Comparison of ENCODE assay signal across 20 cellular contexts in the genomic region with DNA sequence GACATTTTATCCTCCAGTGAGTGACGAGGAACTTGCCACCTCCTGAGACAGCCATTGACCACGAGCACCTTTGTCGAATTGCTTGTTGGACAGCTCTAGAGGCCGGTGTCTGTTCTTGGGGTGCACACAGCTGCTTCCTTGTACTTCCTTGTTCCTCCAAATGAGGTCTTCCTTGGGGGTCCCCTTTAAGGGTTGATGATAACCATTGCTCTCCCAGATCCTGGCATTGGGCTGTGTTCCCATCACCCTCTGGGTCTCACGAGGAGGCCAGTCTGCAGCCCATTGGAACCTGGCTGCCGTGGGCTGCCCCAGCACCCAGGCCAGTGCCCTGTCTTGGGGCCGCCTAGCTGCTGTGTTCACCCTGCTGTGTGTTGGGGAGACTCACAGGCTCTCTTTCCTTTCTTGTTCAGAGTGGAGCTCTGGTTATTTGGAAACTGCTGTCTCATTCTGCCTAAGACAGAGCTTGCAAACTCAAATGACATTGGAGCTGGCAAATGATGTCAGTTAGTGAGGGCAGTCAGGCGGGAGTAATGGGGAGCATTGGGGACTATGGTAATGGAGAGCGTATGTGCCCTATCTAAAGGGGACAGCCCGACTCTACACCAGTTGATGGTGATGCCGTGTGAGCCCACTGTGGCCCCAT. TPM values are rescaled to one million over a fixed set of nuclear protein-coding genes. Genes with fewer than 3 reads are reported as not detected.
DNase-seq lines count a peak whose midpoint lies in the region; ATAC-seq and TF ChIP-seq lines count a peak whose summit lies in the region.
"Had no signal": no experiment of that assay in that cellular context is flagged by ENCODE, and none has a peak within 500 bp of the region (broad histone marks: within the 10 kb centered on the region; RNA-seq: fewer than 3 reads in every experiment).

No MANE protein-coding gene starts in this region.

- intact Hi-C loops in dorsolateral prefrontal cortex (cut with DNase I) = no loop called here

- H3K36me3 Mint-ChIP-seq in T-cell = peaks cover 54% of the 10 kb centered on the region
- peaks cover 93% of the 10 kb centered on the region for H3K36me3 Mint-ChIP-seq in stimulated activated effector memory CD8-positive, alpha-beta T cell treated with anti-CD3 and anti-CD28 coated beads, Interleukin-12 subunit alpha, Interleukin-12 subunit beta, amount 100 ng/mL, for 72 hours

- H3K4me3 Mint-ChIP-seq in T-cell = no peak overlapping the region
- no peak overlapping the region for H3K4me3 Mint-ChIP-seq in stimulated activated effector memory CD8-positive, alpha-beta T cell treated with anti-CD3 and anti-CD28 coated beads, Interleukin-12 subunit alpha, Interleukin-12 subunit beta, amount 100 ng/mL, for 72 hours

- no peaks in the 10 kb centered on the region for H3K27me3 ChIP-seq in dorsolateral prefrontal cortex
- H3K27me3 ChIP-seq: right atrium auricular region, tibial nerve had no signal

- no peak for TF ChIP-seq CTCF in dorsolateral prefrontal cortex (IDR thresholded peaks at IDR 0.05 in 54 of 56, conservative IDR thresholded peaks at IDR 0.05 in 2 of 56; ENCODE audit: low read depth in 1 of 56, partially characterized antibody in 56 of 56)

- POLR2A ChIA-PET in T-cell (lab: Charles Lee) = no interaction called here

- CTCF ChIA-PET in T-cell (lab: Charles Lee) = no interaction called here

- peaks cover 72 to 84% (median 81%) of the 10 kb centered on the region in 3 donors for H3K4me1 Mint-ChIP-seq in T-cell
- peaks cover 74% of the 10 kb centered on the region for H3K4me1 Mint-ChIP-seq in stimulated activated effector memory CD8-positive, alpha-beta T cell treated with anti-CD3 and anti-CD28 coated beads, Interleukin-12 subunit alpha, Interleukin-12 subunit beta, amount 100 ng/mL, for 72 hours

- peak; percentile 46 for DNase-seq in activated CD8-positive, alpha-beta memory T cell treated with anti-CD3 and anti-CD28 coated beads, Interleukin-2, amount 50 U/mL, for 48 hours
- no peak for DNase-seq in activated CD8-positive, alpha-beta memory T cell treated with anti-CD3 and anti-CD28 coated beads, Interleukin-2, amount 50 U/mL, for 4 hours
- DNase-seq in T-cell (no peak), dorsolateral prefrontal cortex (no peak), GF-D8 (lab: John Stamatoyannopoulos, UW) (no peak)
- no peak for DNase-seq in stimulated activated effector memory CD8-positive, alpha-beta T cell treated with anti-CD3 and anti-CD28 coated beads, Interleukin-12 subunit alpha, Interleukin-12 subunit beta, amount 100 ng/mL, for 72 hours (ENCODE audit: low spot score in 2 of 2)
- DNase-seq: activated effector memory CD4-positive, alpha-beta T cell treated with Interleukin-2 at 50 U/mL for 16 hours; amniotic stem cell; DMS79 treated with DMSO at 0.1 percent for 48 hours; effector memory CD4-positive, alpha-beta T cell; left ventricle myocardium inferior; NCI-H1930; NCI-H510A treated with DMSO at 0.1 percent for 48 hours; occipital lobe; SK-N-SH had no signal

- H3K27ac Mint-ChIP-seq in T-cell = peak overlapping the region; percentile 61 to 81
- H3K27ac Mint-ChIP-seq in stimulated activated effector memory CD8-positive, alpha-beta T cell treated with anti-CD3 and anti-CD28 coated beads, Interleukin-12 subunit alpha, Interleukin-12 subunit beta, amount 100 ng/mL, for 72 hours = peak overlapping the region; percentile 90

- H3K27me3 Mint-ChIP-seq in T-cell = no peaks in the 10 kb centered on the region

- H3K4me3 ChIP-seq in dorsolateral prefrontal cortex = no peak overlapping the region
- H3K4me3 ChIP-seq: left ventricle myocardium inferior, right atrium auricular region, tibial nerve had no signal

- no peaks in the 10 kb centered on the region for H3K9me3 Mint-ChIP-seq in T-cell
- H3K9me3 Mint-ChIP-seq in stimulated activated effector memory CD8-positive, alpha-beta T cell treated with anti-CD3 and anti-CD28 coated beads, Interleukin-12 subunit alpha, Interleukin-12 subunit beta, amount 100 ng/mL, for 72 hours = no peaks in the 10 kb centered on the region

- peak overlapping the region in 56 of 59 donors; percentile 6 to 92 (median 66) for H3K27ac ChIP-seq in dorsolateral prefrontal cortex
- H3K27ac ChIP-seq: KMS-11, left ventricle myocardium inferior, right atrium auricular region, tibial nerve had no signal

- ATAC-seq in T-cell (replicated peaks in 1 of 4) (no peak), GM18909 (IDR thresholded peaks at IDR 0.05; ENCODE audit: poor library complexity, unreplicated experiment) (no peak), GM21529 (IDR thresholded peaks at IDR 0.05; ENCODE audit: unreplicated experiment) (no peak)
- no peak for ATAC-seq in stimulated activated effector memory CD8-positive, alpha-beta T cell treated with anti-CD3 and anti-CD28 coated beads, Interleukin-12 subunit alpha, Interleukin-12 subunit beta, amount 100 ng/mL, for 72 hours

RNA-seq across cellular contexts. Expression of a gene that starts 25.7 kb away (rescaled TPM):
- total RNA-seq in T-cell = 10 to 100 TPM; 32.0 to 58.5 (median 50.2) TPM
- total RNA-seq in dorsolateral prefrontal cortex = 100 to 1,000 TPM; 104 to 181 (median 137) TPM
